In genomic region chr2:189517847-189518535, GRCh38 we compare ENCODE assay signal across 25 cellular contexts.
DNase-seq lines count a peak whose midpoint lies in the region; ATAC-seq and TF ChIP-seq lines count a peak whose summit lies in the region.
"Had no signal": no experiment of that assay in that cellular context is flagged by ENCODE, and none has a peak within 500 bp of the region (broad histone marks: within the 10 kb centered on the region; RNA-seq: fewer than 3 reads in every experiment).

No MANE protein-coding gene starts in this region.

- no peak overlapping the region for H2BK120ac ChIP-seq in H9 (ENCODE audit: low read depth, low read length, poor library complexity, severe bottlenecking)

- H3K27me3 ChIP-seq in H9 (ENCODE audit: insufficient read depth, low read length) (no peaks in the 10 kb centered on the region), vagina (no peaks in the 10 kb centered on the region)
- H3K27me3 ChIP-seq: ascending aorta, gastrocnemius medialis, tibial artery had no signal

- no peak for TF ChIP-seq POLR2A in vagina (IDR thresholded peaks at IDR 0.05)

- no peak overlapping the region for H4K5ac ChIP-seq in H9 (ENCODE audit: insufficient read length, low read depth, low read length)

- TF ChIP-seq CTCF in H9 (conservative IDR thresholded peaks at IDR 0.05) (no peak), astrocyte of the cerebellum (IDR thresholded peaks at IDR 0.05; ENCODE audit: low read depth, low read length, missing control alignments) (no peak), fibroblast of pulmonary artery (IDR thresholded peaks at IDR 0.05; ENCODE audit: low read length, missing control alignments) (no peak), vagina (IDR thresholded peaks at IDR 0.05) (no peak)

- no peak overlapping the region for H3K27ac Mint-ChIP-seq in H9
- no peak overlapping the region for H3K27ac Mint-ChIP-seq in T-cell
- H3K27ac Mint-ChIP-seq: activated T-cell treated with anti-CD3 and anti-CD28 coated beads, Interleukin-2, amount 50 U/mL, for 72 hours; B cell; nephron progenitor cell had no signal

- no peak for ATAC-seq in T-cell (replicated peaks in 1 of 4)
- ATAC-seq: activated T-cell treated with anti-CD3 and anti-CD28 coated beads, Interleukin-2, amount 50 U/mL, for 72 hours; left cardiac atrium; Right ventricle myocardium inferior had no signal

- no peak overlapping the region for H4K8ac ChIP-seq in H9 (replicated peaks; ENCODE audit: insufficient read length, low read depth, low read length)

- H4K91ac ChIP-seq in H9 (ENCODE audit: insufficient read length, low read depth, low read length), result no peak overlapping the region

- intact Hi-C loops in vagina (cut with DNase I), result no loop called here

- no peak overlapping the region for H3K9ac ChIP-seq in H9 (ENCODE audit: extremely low read depth, insufficient read length, low read length)

- H3K9me3 Mint-ChIP-seq in H9 (no peaks in the 10 kb centered on the region), T-cell (peaks cover 0 to 5% (median 5%) of the 10 kb centered on the region in 3 donors)
- H3K9me3 Mint-ChIP-seq: activated T-cell treated with anti-CD3 and anti-CD28 coated beads, Interleukin-2, amount 50 U/mL, for 72 hours; nephron progenitor cell had no signal

- no CpG with 5 or more reads among the region's 6 CpGs for WGBS in H9 (ENCODE audit: extremely low coverage, insufficient read length, low lambda C conversion rate)

- H3K4me3 ChIP-seq in astrocyte of the cerebellum (ENCODE audit: low read depth, low read length) (no peak overlapping the region), fibroblast of pulmonary artery (replicated peaks; ENCODE audit: low read depth, low read length) (no peak overlapping the region), skeletal muscle cell (ENCODE audit: low read depth, low read length) (no peak overlapping the region), vagina (no peak overlapping the region)
- H3K4me3 ChIP-seq: ascending aorta, gastrocnemius medialis, skin epidermis, tibial artery had no signal

- H3K18ac ChIP-seq in H9 (ENCODE audit: insufficient read length, low read depth, low read length), result no peak overlapping the region

- H3K27ac ChIP-seq in H9 (ENCODE audit: insufficient read length, low read depth, low read length), result no peak overlapping the region
- H3K27ac ChIP-seq in vagina, result no peak overlapping the region
- H3K27ac ChIP-seq: ascending aorta, gastrocnemius medialis had no signal

- no peak overlapping the region for H3K4me2 ChIP-seq in H9 (ENCODE audit: insufficient read depth, insufficient read length, low read length)

- no peak overlapping the region for H2BK12ac ChIP-seq in H9 (ENCODE audit: insufficient read length, low read depth, low read length)

- POLR2A ChIA-PET in T-cell (lab: Charles Lee), result no interaction called here

- no peaks in the 10 kb centered on the region for H3K79me1 ChIP-seq in H9 (ENCODE audit: insufficient read depth, low read depth, low read length, poor library complexity, severe bottlenecking)

- in situ Hi-C loops in astrocyte of the cerebellum (cut with HindIII; ENCODE audit: low sequenced_read_pairs), result no loop called here

- no peaks in the 10 kb centered on the region for H3K4me1 ChIP-seq in H9 (ENCODE audit: insufficient read depth, low read length)
- H3K4me1 ChIP-seq in vagina, result no peaks in the 10 kb centered on the region

- H3K23me2 ChIP-seq in H9 (ENCODE audit: insufficient read length, low read depth, low read length, poor library complexity, severe bottlenecking), result no peaks in the 10 kb centered on the region

- H3K4me3 Mint-ChIP-seq in H9, result no peak overlapping the region
- H3K4me3 Mint-ChIP-seq in T-cell, result no peak overlapping the region
- H3K4me3 Mint-ChIP-seq: activated T-cell treated with anti-CD3 and anti-CD28 coated beads, Interleukin-2, amount 50 U/mL, for 72 hours; B cell; nephron progenitor cell had no signal

- H3K56ac ChIP-seq in H9 (ENCODE audit: insufficient read length, low read depth, low read length), result no peak overlapping the region

- no peak overlapping the region for H3K23ac ChIP-seq in H9 (ENCODE audit: insufficient read length, low read depth, low read length)

- no peaks in the 10 kb centered on the region for H3K79me2 ChIP-seq in H9 (ENCODE audit: insufficient read depth, low read length)

- H3K9me3 ChIP-seq in H9 (ENCODE audit: control insufficient read depth, low read depth, low read length) (no peaks in the 10 kb centered on the region), vagina (no peaks in the 10 kb centered on the region)
- H3K9me3 ChIP-seq: ascending aorta, gastrocnemius medialis, tibial artery had no signal

- H3K36me3 Mint-ChIP-seq in H9 (ENCODE audit: insufficient read depth in 1 of 3, low read depth in 3 of 3) (no peaks in the 10 kb centered on the region), T-cell (no peaks in the 10 kb centered on the region)

- no peak overlapping the region for H3K14ac ChIP-seq in H9 (ENCODE audit: insufficient read depth, low read length)

- peaks cover 4% of the 10 kb centered on the region; the same call in 1 of the 2 replicates for H3K27me3 Mint-ChIP-seq in H9 (ENCODE audit: low read depth)
- H3K27me3 Mint-ChIP-seq in T-cell, result peaks cover 0 to 4% of the 10 kb centered on the region in 2 donors

- H2BK20ac ChIP-seq in H9 (ENCODE audit: low read depth, low read length, poor library complexity, severe bottlenecking), result no peak overlapping the region

- H4K20me1 ChIP-seq in H9 (ENCODE audit: control insufficient read depth, insufficient read depth, insufficient read length), result no peaks in the 10 kb centered on the region

- CTCF ChIA-PET in T-cell (lab: Charles Lee), result no interaction called here

- H3K4me1 Mint-ChIP-seq in H9 (peaks cover 0 to 4% of the 10 kb centered on the region in 2 experiments; a peak in 2 of 4 replicates), T-cell (no peaks in the 10 kb centered on the region)
- H3K4me1 Mint-ChIP-seq: B cell, nephron progenitor cell had no signal

- H2AFZ ChIP-seq in H9 (ENCODE audit: low read length), result peak overlapping the region; percentile 17

- H3T11ph ChIP-seq in H9 (ENCODE audit: low read length), result no peak overlapping the region

- H2BK15ac ChIP-seq in H9 (ENCODE audit: low read depth, low read length), result no peak overlapping the region

- H2BK5ac ChIP-seq in H9 (ENCODE audit: insufficient read length, low read length), result no peak overlapping the region

- H3K4ac ChIP-seq in H9 (ENCODE audit: low read depth, low read length), result no peak overlapping the region

- no peak overlapping the region for H2AK5ac ChIP-seq in H9 (ENCODE audit: insufficient read length, low read length)

- H3K36me3 ChIP-seq in vagina, result no peaks in the 10 kb centered on the region
- H3K36me3 ChIP-seq: ascending aorta, gastrocnemius medialis, tibial artery had no signal

- DNase-seq in H9 (no peak), astrocyte of the cerebellum (ENCODE audit: low read depth) (peak; percentile 49), fibroblast of pulmonary artery (ENCODE audit: low read depth) (peak; percentile 52), skeletal muscle cell (ENCODE audit: low read depth) (peak; percentile 41), retina (no peak), T-cell (no peak), vagina (ENCODE audit: extremely low spot score in 2 of 2) (no peak)
- DNase-seq: activated CD4-positive, alpha-beta T cell treated with anti-CD3 and anti-CD28 coated beads for 4 hours; activated naive CD4-positive, alpha-beta T cell treated with anti-CD3 and anti-CD28 coated beads, Interleukin-2, amount 50 U/mL, for 16 hours; activated T-cell treated with anti-CD3 and anti-CD28 coated beads, Interleukin-2, amount 50 U/mL, for 72 hours; DMS79 treated with DMSO at 0.1 percent for 48 hours; gastrocnemius medialis; left cardiac atrium; midbrain; MM.1S; NCI-H2171 treated with DMSO at 0.1 percent for 48 hours; nephron progenitor cell; stimulated activated CD4-positive, alpha-beta T cell treated with anti-CD3 and anti-CD28 coated beads, Interleukin-2, amount 100 ng/mL, for 24 hours; stimulated activated naive CD4-positive, alpha-beta T cell; SW 1271; tibial artery had no signal

Comparison
In these comparisons a context has a peak if more than half of its experiments do, and no peak if none do; other contexts are left out.
1. DNase-seq: peak in astrocyte of the cerebellum (single experiment), fibroblast of pulmonary artery (single experiment) and skeletal muscle cell (single experiment); none in H9 (single experiment), retina (single experiment), T-cell (0 of 34) and vagina (0 of 2).